Comparison of ENCODE assay signal across 9 cellular contexts in the genomic region with DNA sequence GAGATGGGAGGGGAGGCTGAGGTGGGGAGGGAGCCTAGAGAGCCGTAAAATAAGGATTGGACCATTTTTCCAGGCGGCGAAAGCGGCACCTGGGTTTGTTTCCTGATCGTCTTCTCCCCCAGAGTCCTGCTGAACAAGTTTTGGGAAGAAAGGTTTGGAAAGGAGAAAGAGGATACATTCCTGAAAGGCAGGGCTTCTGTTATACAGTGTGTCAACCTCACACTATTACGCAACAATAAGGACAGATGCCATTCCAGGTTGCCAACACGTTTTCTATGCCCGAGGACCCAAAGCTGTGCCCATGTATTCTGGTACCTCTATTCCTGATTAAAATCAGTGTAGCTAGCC. TPM values are rescaled to one million over a fixed set of nuclear protein-coding genes. Genes with fewer than 3 reads are reported as not detected.
DNase-seq lines count a peak whose midpoint lies in the region; ATAC-seq, FAIRE-seq and TF ChIP-seq lines count a peak whose summit lies in the region.
"Had no signal": no experiment of that assay in that cellular context is flagged by ENCODE, and none has a peak within 500 bp of the region (broad histone marks: within the 10 kb centered on the region; RNA-seq: fewer than 3 reads in every experiment).

No MANE protein-coding gene starts in this region.

- H3K27me3 ChIP-seq in adrenal gland (no peaks in the 10 kb centered on the region), thyroid gland (no peaks in the 10 kb centered on the region)

- H3K4me3 Mint-ChIP-seq in T-helper 2 cell treated with Interferon-gamma antibody and Interleukin-4, amounts not matched to agents 5 μg/mL and 100 μg/mL, for 36 hours: no peak overlapping the region

- TF ChIP-seq POLR2A in adrenal gland (IDR thresholded peaks at IDR 0.05) (no peak), thyroid gland (IDR thresholded peaks at IDR 0.05) (no peak)

- intact Hi-C loops in adrenal gland (cut with DNase I) (no loop called here), kidney (cut with DNase I) (no loop called here), thyroid gland (cut with DNase I) (loop anchor here (10.0 kb wide), 2 partner anchors 151 to 219 kb away; partner anchors contain the start of genes ELMOD2 and MAML3)

- no peak for FAIRE-seq in kidney (lab: Jason Lieb, UNC)

- H3K4me3 ChIP-seq in adrenal gland: peak overlapping the region; percentile 71 to 80 (median 76)
- H3K4me3 ChIP-seq in kidney (ENCODE audit: low read length in 2 of 2): peak overlapping the region; percentile 80 to 83
- H3K4me3 ChIP-seq in thyroid gland (replicated peaks in 1 of 3): peak overlapping the region; percentile 41 to 84 (median 57)

- peaks cover 5 to 38% of the 10 kb centered on the region in 2 donors for H3K4me1 ChIP-seq in adrenal gland (replicated peaks in 1 of 2)
- H3K4me1 ChIP-seq in kidney (ENCODE audit: control insufficient read depth in 1 of 2, insufficient read depth in 1 of 2, low read depth in 1 of 2, low read length in 2 of 2): peaks cover 7% of the 10 kb centered on the region in 2 donors
- peaks cover 9 to 14% of the 10 kb centered on the region in 2 donors for H3K4me1 ChIP-seq in thyroid gland

- peaks cover 2% of the 10 kb centered on the region for H3K36me3 Mint-ChIP-seq in T-helper 2 cell treated with Interferon-gamma antibody and Interleukin-4, amounts not matched to agents 5 μg/mL and 100 μg/mL, for 36 hours (ENCODE audit: low read depth)

- no peaks in the 10 kb centered on the region for H3K9me3 Mint-ChIP-seq in T-helper 2 cell treated with Interferon-gamma antibody and Interleukin-4, amounts not matched to agents 5 μg/mL and 100 μg/mL, for 36 hours

- H3K4me1 Mint-ChIP-seq in T-helper 2 cell treated with Interferon-gamma antibody and Interleukin-4, amounts not matched to agents 5 μg/mL and 100 μg/mL, for 36 hours (ENCODE audit: low read depth): peaks cover 23% of the 10 kb centered on the region

- no peak for TF ChIP-seq CTCF in adrenal gland (IDR thresholded peaks at IDR 0.05)
- TF ChIP-seq CTCF in kidney (IDR thresholded peaks at IDR 0.05; ENCODE audit: borderline replicate concordance, extremely low read depth, insufficient read depth): no peak
- TF ChIP-seq CTCF in thyroid gland (IDR thresholded peaks at IDR 0.05): no peak

- ATAC-seq in GM18520 (IDR thresholded peaks at IDR 0.05; ENCODE audit: unreplicated experiment): no peak

- peaks cover 12% of the 10 kb centered on the region for H3K27me3 Mint-ChIP-seq in T-helper 2 cell treated with Interferon-gamma antibody and Interleukin-4, amounts not matched to agents 5 μg/mL and 100 μg/mL, for 36 hours (ENCODE audit: low read depth)

- peak overlapping the region; percentile 55 to 86 for H3K9ac ChIP-seq in kidney (ENCODE audit: low read length in 2 of 2)

- no peak for DNase-seq in T-helper 2 cell treated with Interferon-gamma antibody and Interleukin-4, amounts not matched to agents 5 μg/mL and 100 μg/mL, for 36 hours (ENCODE audit: low spot score)
- no peak for DNase-seq in T-helper 2 cell
- no peak for DNase-seq in adrenal gland
- DNase-seq in kidney: no peak
- no peak for DNase-seq in thyroid gland
- no peak for DNase-seq in NCI-H1092 (lab: John Stamatoyannopoulos, UW)
- DNase-seq in superior temporal gyrus (ENCODE audit: extremely low spot score): no peak

- H3K9me3 ChIP-seq in adrenal gland (replicated peaks in 1 of 3) (no peaks in the 10 kb centered on the region), kidney (ENCODE audit: control insufficient read depth in 1 of 2, low read length in 2 of 2) (no peaks in the 10 kb centered on the region), thyroid gland (no peaks in the 10 kb centered on the region)

- H3K27ac ChIP-seq in adrenal gland (peak overlapping the region; percentile 71 to 90 (median 82)), kidney (ENCODE audit: low read depth in 2 of 2, low read length in 2 of 2) (peak overlapping the region; percentile 77 to 87), thyroid gland (peak overlapping the region; percentile 59 to 89 (median 72))

- H3K36me3 ChIP-seq in adrenal gland (replicated peaks in 1 of 2) (no peaks in the 10 kb centered on the region), kidney (ENCODE audit: control insufficient read depth in 1 of 2, insufficient read depth in 2 of 2, low read length in 2 of 2) (no peaks in the 10 kb centered on the region), thyroid gland (no peaks in the 10 kb centered on the region)

- H3K27ac Mint-ChIP-seq in T-helper 2 cell treated with Interferon-gamma antibody and Interleukin-4, amounts not matched to agents 5 μg/mL and 100 μg/mL, for 36 hours: peak overlapping the region; percentile 11

- WGBS in adrenal gland, 4 donors: 1 to 5% (median 4%) methylated on average over 8 of the region's 8 CpGs
- 1 to 5% methylated on average over 8 of the region's 8 CpGs for WGBS in thyroid gland, 2 donors

RNA-seq across cellular contexts. Expression of gene SCOC, which starts 0.7 kb away (rescaled TPM):
- total RNA-seq in adrenal gland (10 to 100 TPM; 28.5 to 82.9 (median 45.3) TPM), kidney (74.1 TPM), thyroid gland (10 to 100 TPM; 62.0 to 71.4 (median 66.0) TPM)
- polyA plus RNA-seq in adrenal gland (100 to 1,000 TPM in 1 of 3 donors, 10 to 100 TPM in 2; 38.8 to 101 (median 46.7) TPM), kidney (ENCODE audit: insufficient read depth, low read depth, low replicate concordance) (99.4 TPM)

RNA-seq across cellular contexts. Expression of gene CLGN, which starts 53.3 kb away (rescaled TPM):
- total RNA-seq in adrenal gland (1 to 10 TPM in 3 of 8 donors, under 1 TPM in 4, not detected in 1; 0.29 to 3.5 (median 0.61) TPM), kidney (0.44 TPM), thyroid gland (under 1 TPM in 3 of 4 donors, not detected in 1; 0.11 to 0.39 (median 0.13) TPM)
- polyA plus RNA-seq in adrenal gland (1 to 10 TPM in 2 of 3 donors, under 1 TPM in 1; 0.47 to 8.2 (median 2.5) TPM), kidney (ENCODE audit: insufficient read depth, low read depth, low replicate concordance) (0.54 TPM)
- total RNA-seq: T-helper 1 cell treated with Interleukin-12 subunit alpha and Interleukin-12 subunit beta and Interleukin-4 antibody, amounts not matched to agents 30 ng/mL and 1 ng/mL, for 36 hours had no signal
